Comparison of ENCODE assay signal across 12 cellular contexts in genomic region chr17:71632328-71632727, GRCh38.
A peak's percentile ranks its signal among the peaks of the same experiment; 100 is the strongest.
DNase-seq lines count a peak whose midpoint lies in the region; ATAC-seq, FAIRE-seq and TF ChIP-seq lines count a peak whose summit lies in the region.
"Had no signal": no experiment of that assay in that cellular context is flagged by ENCODE, and none has a peak within 500 bp of the region (broad histone marks: within the 10 kb centered on the region; RNA-seq: fewer than 3 reads in every experiment).

No MANE protein-coding gene starts in this region.

- peaks cover 47% of the 10 kb centered on the region for H3K4me1 Mint-ChIP-seq in astrocyte (ENCODE audit: low read depth, unreplicated experiment)
- H3K4me1 Mint-ChIP-seq: activated B cell treated with CpG ODN at 0.5 μM for 24 hours had no signal

- H3K27me3 ChIP-seq in astrocyte (ENCODE audit: insufficient read depth, low read length) (no peaks in the 10 kb centered on the region), gastroesophageal sphincter (no peaks in the 10 kb centered on the region)

- peak; percentile 42 for DNase-seq in Daoy (ENCODE audit: low read depth)
- peak; percentile 60 for DNase-seq in NCI-H2081 treated with DMSO at 0.1 percent for 48 hours (lab: John Stamatoyannopoulos, UW)
- peak; percentile 81 for DNase-seq in astrocyte (ENCODE audit: low read depth)
- DNase-seq in myocyte (ENCODE audit: low read depth) = peak; percentile 6
- no peak for DNase-seq in NCI-H187 treated with DMSO at 0.1 percent for 48 hours (lab: John Stamatoyannopoulos, UW)
- DNase-seq in AG08396 (ENCODE audit: low spot score) = no peak
- DNase-seq: activated B cell treated with CpG ODN at 0.5 μM for 24 hours; CD8-positive, alpha-beta T cell; Right ventricle myocardium superior had no signal

- H3K27ac Mint-ChIP-seq in astrocyte (ENCODE audit: unreplicated experiment) = peak overlapping the region; percentile 97
- H3K27ac Mint-ChIP-seq: activated B cell treated with CpG ODN at 0.5 μM for 24 hours; CD8-positive, alpha-beta T cell; natural killer cell treated with Interleukin-12 subunit alpha and Interleukin-12 subunit beta and Interleukin-15 and Interleukin-18, amount 100 ng/mL, for 72 hours had no signal

- H3K4me3 Mint-ChIP-seq in astrocyte (ENCODE audit: unreplicated experiment) = no peak overlapping the region
- H3K4me3 Mint-ChIP-seq: activated B cell treated with CpG ODN at 0.5 μM for 24 hours; CD8-positive, alpha-beta T cell; natural killer cell treated with Interleukin-12 subunit alpha and Interleukin-12 subunit beta and Interleukin-15 and Interleukin-18, amount 100 ng/mL, for 72 hours had no signal

- peak; percentile 83 for FAIRE-seq in astrocyte (lab: Jason Lieb, UNC)

- TF ChIP-seq EP300 in gastroesophageal sphincter (IDR thresholded peaks at IDR 0.05) = no peak

- H3K36me3 Mint-ChIP-seq in astrocyte (ENCODE audit: low read depth, unreplicated experiment) = no peaks in the 10 kb centered on the region
- H3K36me3 Mint-ChIP-seq: CD8-positive, alpha-beta T cell; natural killer cell treated with Interleukin-12 subunit alpha and Interleukin-12 subunit beta and Interleukin-15 and Interleukin-18, amount 100 ng/mL, for 72 hours had no signal

- H3K4me3 ChIP-seq in astrocyte (ENCODE audit: insufficient read depth, low read depth, low read length) (no peak overlapping the region), gastroesophageal sphincter (no peak overlapping the region)

- H3K9ac ChIP-seq in astrocyte (ENCODE audit: low read length) = no peak overlapping the region

- H3K9me3 ChIP-seq in astrocyte (ENCODE audit: insufficient read depth, low read depth, low read length) (no peaks in the 10 kb centered on the region), gastroesophageal sphincter (no peaks in the 10 kb centered on the region)

- no peak for TF ChIP-seq POLR2A in gastroesophageal sphincter (IDR thresholded peaks at IDR 0.05)

- H3K36me3 ChIP-seq in astrocyte (ENCODE audit: insufficient read depth, low read length) (no peaks in the 10 kb centered on the region), gastroesophageal sphincter (no peaks in the 10 kb centered on the region)

- H3K27ac ChIP-seq in astrocyte (ENCODE audit: low read depth, low read length) (peak overlapping the region; percentile 85), gastroesophageal sphincter (no peak overlapping the region)

- TF ChIP-seq CTCF in astrocyte (IDR thresholded peaks at IDR 0.05; ENCODE audit: insufficient read depth, low read depth, low read length) (no peak), gastroesophageal sphincter (IDR thresholded peaks at IDR 0.05) (no peak)

- H3K4me1 ChIP-seq in astrocyte (ENCODE audit: insufficient read depth, low read length) (peaks cover 31% of the 10 kb centered on the region), gastroesophageal sphincter (no peaks in the 10 kb centered on the region)

- H3K9me3 Mint-ChIP-seq in astrocyte (ENCODE audit: unreplicated experiment) = no peaks in the 10 kb centered on the region

- ATAC-seq in GM19455 (IDR thresholded peaks at IDR 0.05; ENCODE audit: unreplicated experiment) = no peak
- ATAC-seq in gastroesophageal sphincter = no peak
- ATAC-seq: CD8-positive, alpha-beta T cell; natural killer cell treated with Interleukin-12 subunit alpha and Interleukin-12 subunit beta and Interleukin-15 and Interleukin-18, amount 100 ng/mL, for 72 hours had no signal

- WGBS in gastroesophageal sphincter (ENCODE audit: low coverage in 1 of 2), 2 donors = 15 to 17% methylated on average over 2 of the region's 2 CpGs

- peak overlapping the region; percentile 59 for H3K4me2 ChIP-seq in astrocyte (ENCODE audit: low read length)

- no peaks in the 10 kb centered on the region for H3K27me3 Mint-ChIP-seq in astrocyte (ENCODE audit: low read depth, unreplicated experiment)
- H3K27me3 Mint-ChIP-seq: activated B cell treated with CpG ODN at 0.5 μM for 24 hours; natural killer cell treated with Interleukin-12 subunit alpha and Interleukin-12 subunit beta and Interleukin-15 and Interleukin-18, amount 100 ng/mL, for 72 hours had no signal

- H3K79me2 ChIP-seq in astrocyte (ENCODE audit: insufficient read depth, low read length) = no peaks in the 10 kb centered on the region

- H2AFZ ChIP-seq in astrocyte (ENCODE audit: low read depth, low read length) = no peak overlapping the region

- H4K20me1 ChIP-seq in astrocyte (ENCODE audit: insufficient read depth, low read length) = no peaks in the 10 kb centered on the region

Comparison
In these comparisons a context has a peak if more than half of its experiments do, and no peak if none do; other contexts are left out.
1. DNase-seq: peak in Daoy (single experiment), NCI-H2081 treated with DMSO at 0.1 percent for 48 hours (single experiment), astrocyte (single experiment) and myocyte (single experiment); none in NCI-H187 treated with DMSO at 0.1 percent for 48 hours (single experiment) and AG08396 (single experiment).